ENCODE assay signal across 1 cellular context in the genomic region with DNA sequence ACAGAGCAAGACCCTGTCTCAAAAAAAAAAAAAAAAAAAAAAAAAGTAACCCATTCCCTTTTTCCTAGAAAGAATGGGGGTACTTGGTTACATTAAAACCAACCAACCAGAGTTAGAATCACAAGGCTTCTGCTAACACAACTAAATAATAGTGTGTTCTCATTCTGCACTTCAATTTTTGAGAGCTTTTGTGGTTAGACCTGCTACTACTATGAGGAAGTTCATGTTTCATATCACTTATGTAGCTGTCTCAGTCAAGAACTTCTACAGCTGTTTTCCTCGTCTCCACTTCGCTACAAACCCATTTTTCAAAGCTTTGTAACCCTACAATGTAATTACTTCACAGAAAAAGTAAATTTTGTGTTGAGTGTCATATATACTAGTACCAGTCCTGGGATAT.
TF ChIP-seq lines count a peak whose summit lies in the region.

No MANE protein-coding gene starts in this region.

TF ChIP-seq in GM12878, 131 proteins besides CTCF, POLR2A, EP300 and RAD21 (continued from another document):
- TF ChIP-seq, protein P1, sequence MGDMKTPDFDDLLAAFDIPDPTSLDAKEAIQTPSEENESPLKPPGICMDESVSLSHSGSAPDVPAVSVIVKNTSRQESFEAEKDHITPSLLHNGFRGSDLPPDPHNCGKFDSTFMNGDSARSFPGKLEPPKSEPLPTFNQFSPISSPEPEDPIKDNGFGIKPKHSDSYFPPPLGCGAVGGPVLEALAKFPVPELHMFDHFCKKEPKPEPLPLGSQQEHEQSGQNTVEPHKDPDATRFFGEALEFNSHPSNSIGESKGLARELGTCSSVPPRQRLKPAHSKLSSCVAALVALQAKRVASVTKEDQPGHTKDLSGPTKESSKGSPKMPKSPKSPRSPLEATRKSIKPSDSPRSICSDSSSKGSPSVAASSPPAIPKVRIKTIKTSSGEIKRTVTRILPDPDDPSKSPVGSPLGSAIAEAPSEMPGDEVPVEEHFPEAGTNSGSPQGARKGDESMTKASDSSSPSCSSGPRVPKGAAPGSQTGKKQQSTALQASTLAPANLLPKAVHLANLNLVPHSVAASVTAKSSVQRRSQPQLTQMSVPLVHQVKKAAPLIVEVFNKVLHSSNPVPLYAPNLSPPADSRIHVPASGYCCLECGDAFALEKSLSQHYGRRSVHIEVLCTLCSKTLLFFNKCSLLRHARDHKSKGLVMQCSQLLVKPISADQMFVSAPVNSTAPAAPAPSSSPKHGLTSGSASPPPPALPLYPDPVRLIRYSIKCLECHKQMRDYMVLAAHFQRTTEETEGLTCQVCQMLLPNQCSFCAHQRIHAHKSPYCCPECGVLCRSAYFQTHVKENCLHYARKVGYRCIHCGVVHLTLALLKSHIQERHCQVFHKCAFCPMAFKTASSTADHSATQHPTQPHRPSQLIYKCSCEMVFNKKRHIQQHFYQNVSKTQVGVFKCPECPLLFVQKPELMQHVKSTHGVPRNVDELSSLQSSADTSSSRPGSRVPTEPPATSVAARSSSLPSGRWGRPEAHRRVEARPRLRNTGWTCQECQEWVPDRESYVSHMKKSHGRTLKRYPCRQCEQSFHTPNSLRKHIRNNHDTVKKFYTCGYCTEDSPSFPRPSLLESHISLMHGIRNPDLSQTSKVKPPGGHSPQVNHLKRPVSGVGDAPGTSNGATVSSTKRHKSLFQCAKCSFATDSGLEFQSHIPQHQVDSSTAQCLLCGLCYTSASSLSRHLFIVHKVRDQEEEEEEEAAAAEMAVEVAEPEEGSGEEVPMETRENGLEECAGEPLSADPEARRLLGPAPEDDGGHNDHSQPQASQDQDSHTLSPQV (IDR thresholded peaks at IDR 0.05) = no peak
- TF ChIP-seq MLLT1 (IDR thresholded peaks at IDR 0.05) (no peak), MEF2B (IDR thresholded peaks at IDR 0.05; ENCODE audit: partially characterized antibody, poor library complexity, severe bottlenecking) (no peak), CREB1 (IDR thresholded peaks at IDR 0.05; ENCODE audit: low read depth) (no peak)
